25 cellular contexts compared by ENCODE assay signal in the genomic region with DNA sequence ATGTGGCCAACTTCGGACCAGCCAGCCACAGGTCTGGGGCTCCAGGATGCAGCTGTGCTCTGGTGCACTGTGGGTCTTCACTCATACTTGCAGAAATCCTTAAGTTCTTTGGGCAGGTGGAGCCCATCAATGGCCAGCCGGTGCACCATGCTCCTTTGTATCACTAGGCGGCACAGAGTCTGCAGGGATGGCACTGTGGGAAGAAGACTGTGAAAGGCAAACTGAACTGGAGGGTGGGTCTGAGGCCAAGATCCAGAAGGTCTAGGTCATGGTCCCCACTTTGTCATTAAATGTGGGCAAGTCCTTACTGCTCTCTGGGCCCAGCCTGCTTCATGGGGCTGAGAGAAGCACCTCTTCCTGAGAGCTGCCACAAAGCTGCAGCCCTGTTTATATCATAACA.
"Had no signal": no experiment of that assay in that cellular context is flagged by ENCODE, and none has a peak within 500 bp of the region (broad histone marks: within the 10 kb centered on the region; RNA-seq: fewer than 3 reads in every experiment).

No MANE protein-coding gene starts in this region.

- H3K4me3 Mint-ChIP-seq: activated CD8-positive, alpha-beta memory T cell treated with anti-CD3 and anti-CD28 coated beads, Interleukin-2, amount 10 ng/mL, durations not matched to agents 7 days and 5 days; activated CD8-positive, alpha-beta T cell treated with anti-CD3 and anti-CD28 coated beads for 36 hours; mesothelial cell of epicardium; nephron progenitor cell; T-helper 17 cell had no signal

- DNase-seq: activated CD4-positive, alpha-beta T cell treated with anti-CD3 and anti-CD28 coated beads for 48 hours; activated CD4-positive, CD25-positive, alpha-beta regulatory T cell; activated CD8-positive, alpha-beta memory T cell treated with anti-CD3 and anti-CD28 coated beads, Interleukin-2, amount 10 ng/mL, durations not matched to agents 7 days and 5 days; activated CD8-positive, alpha-beta T cell treated with anti-CD3 and anti-CD28 coated beads for 36 hours; activated gamma-delta T cell treated with Interleukin-2 at 50 U/mL for 16 hours; activated T-cell treated with anti-CD3 and anti-CD28 coated beads for 4 hours; adrenal gland; central memory CD4-positive, alpha-beta T cell; effector memory CD4-positive, alpha-beta T cell; foreskin melanocyte; glutamatergic neuron; hippocampal formation; left ventricle myocardium inferior; nephron progenitor cell; nucleus accumbens; stimulated activated CD4-positive, alpha-beta T cell treated with anti-CD3 and anti-CD28 coated beads, Interleukin-4, amount 100 ng/mL, for 1 hour; stimulated activated naive CD4-positive, alpha-beta T cell treated with Interleukin-2 at 50 U/mL for 16 hours; SW 1271; T-helper 17 cell had no signal

- H3K27me3 Mint-ChIP-seq: activated CD8-positive, alpha-beta memory T cell treated with anti-CD3 and anti-CD28 coated beads, Interleukin-2, amount 10 ng/mL, durations not matched to agents 7 days and 5 days; activated CD8-positive, alpha-beta T cell treated with anti-CD3 and anti-CD28 coated beads for 36 hours; activated naive CD8-positive, alpha-beta T cell; T-helper 17 cell had no signal

- H3K9me3 Mint-ChIP-seq: activated CD8-positive, alpha-beta T cell treated with anti-CD3 and anti-CD28 coated beads for 36 hours; mesothelial cell of epicardium; nephron progenitor cell had no signal

- H3K9me3 ChIP-seq: adrenal gland, ascending aorta, left ventricle myocardium inferior, sigmoid colon, thoracic aorta had no signal

- H3K4me3 ChIP-seq: adrenal gland, sigmoid colon, thoracic aorta had no signal

- H3K27ac ChIP-seq: ascending aorta, thoracic aorta had no signal

- H3K27ac Mint-ChIP-seq: activated CD8-positive, alpha-beta memory T cell treated with anti-CD3 and anti-CD28 coated beads, Interleukin-2, amount 10 ng/mL, durations not matched to agents 7 days and 5 days; activated CD8-positive, alpha-beta T cell treated with anti-CD3 and anti-CD28 coated beads for 36 hours; activated naive CD8-positive, alpha-beta T cell; mesothelial cell of epicardium; nephron progenitor cell had no signal

- H3K27me3 ChIP-seq: adrenal gland, ascending aorta, sigmoid colon had no signal

- ATAC-seq: activated CD8-positive, alpha-beta memory T cell treated with anti-CD3 and anti-CD28 coated beads, Interleukin-2, amount 10 ng/mL, durations not matched to agents 7 days and 5 days; activated CD8-positive, alpha-beta T cell treated with anti-CD3 and anti-CD28 coated beads for 36 hours; esophagus mucosa; T-helper 17 cell had no signal
